ENCODE assay signal across 8 cellular contexts in the genomic region with DNA sequence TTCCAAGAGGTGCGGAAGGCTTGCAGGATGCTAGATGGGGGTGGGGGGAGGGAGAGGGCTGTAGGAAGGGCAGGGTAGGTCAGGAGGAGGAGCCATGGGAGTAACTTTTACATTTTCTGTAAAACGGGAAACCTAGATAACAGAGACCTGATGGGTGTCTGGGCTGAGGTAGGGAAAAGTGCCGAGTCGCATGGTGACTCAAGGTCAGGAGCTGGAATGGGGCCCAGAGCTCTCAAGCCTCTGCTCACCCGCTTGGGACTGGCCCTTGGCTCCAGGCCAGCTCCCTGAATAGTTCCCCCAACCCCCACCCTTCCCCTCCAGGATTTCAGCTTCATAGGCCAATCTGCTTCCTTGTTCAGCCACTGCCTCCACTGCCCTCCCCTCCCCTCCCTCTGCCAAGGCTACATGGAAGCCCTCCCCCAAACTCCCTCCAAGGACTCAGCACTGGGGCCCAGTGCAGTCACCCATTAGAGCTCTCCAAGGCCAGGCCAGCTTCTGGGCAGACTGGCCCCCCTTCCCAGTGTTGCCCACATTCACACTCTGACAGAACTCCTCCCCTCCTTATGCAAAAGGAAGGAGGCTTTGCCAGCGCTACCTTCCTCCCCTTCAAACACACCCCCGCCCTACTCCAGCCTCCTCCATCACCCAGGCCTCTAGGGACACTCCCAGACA. TPM values are rescaled to one million over a fixed set of nuclear protein-coding genes. Genes with fewer than 3 reads are reported as not detected.
DNase-seq lines count a peak whose midpoint lies in the region; ATAC-seq and TF ChIP-seq lines count a peak whose summit lies in the region.

No MANE protein-coding gene starts in this region.

- no peak for TF ChIP-seq CTCF in epithelial cell of esophagus (IDR thresholded peaks at IDR 0.05; ENCODE audit: insufficient read depth, low read depth, low read length, missing control alignments)

- DNase-seq in DMS79 treated with DMSO at 0.1 percent for 48 hours (lab: John Stamatoyannopoulos, UW) (peak; percentile 38), NCI-H524 (lab: John Stamatoyannopoulos, UW) (peak; percentile 30 to 51), epithelial cell of esophagus (ENCODE audit: low read depth) (peak; percentile 54), mucosa of gallbladder (ENCODE audit: low spot score) (peak; percentile 88), dedifferentiated amniotic fluid mesenchymal stem cell (ENCODE audit: extremely low spot score) (no peak)
- DNase-seq in stimulated activated CD4-positive, alpha-beta T cell treated with anti-CD3 and anti-CD28 coated beads, Interleukin-15, amount 100 ng/mL, for 24 hours, result no peak

- ATAC-seq in HG02981 (IDR thresholded peaks at IDR 0.05; ENCODE audit: unreplicated experiment) (no peak), HG03342 (IDR thresholded peaks at IDR 0.05; ENCODE audit: unreplicated experiment) (no peak)

- no peak overlapping the region for H3K4me3 ChIP-seq in epithelial cell of esophagus (ENCODE audit: low read length)

RNA-seq across cellular contexts. Expression of gene TSC22D3, which starts 43.6 kb away (rescaled TPM):
- total RNA-seq in mucosa of gallbladder, result 218 TPM

RNA-seq across cellular contexts. Expression of gene NCBP2L, which starts 45.6 kb away (rescaled TPM):
- total RNA-seq in mucosa of gallbladder, result not detected

Comparison
In these comparisons a context has a peak if more than half of its experiments do, and no peak if none do; other contexts are left out.
1. DNase-seq: peak in DMS79 treated with DMSO at 0.1 percent for 48 hours (single experiment), NCI-H524 (2 of 2), epithelial cell of esophagus (single experiment) and mucosa of gallbladder (single experiment); none in stimulated activated CD4-positive, alpha-beta T cell treated with anti-CD3 and anti-CD28 coated beads, Interleukin-15, amount 100 ng/mL, for 24 hours (single experiment) and dedifferentiated amniotic fluid mesenchymal stem cell (single experiment).